8 cellular contexts compared by ENCODE assay signal in genomic region chr22:20456064-20456721, GRCh38. TPM values are rescaled to one million over a fixed set of nuclear protein-coding genes. Genes with fewer than 3 reads are reported as not detected.
DNase-seq lines count a peak whose midpoint lies in the region; ATAC-seq and TF ChIP-seq lines count a peak whose summit lies in the region.

No MANE protein-coding gene starts in this region.

- no peaks in the 10 kb centered on the region for H3K36me3 ChIP-seq in Caco-2 (ENCODE audit: control insufficient read depth, insufficient read depth, low read length)

- H3K4me3 Mint-ChIP-seq in Caco-2 (ENCODE audit: unreplicated experiment), result no peak overlapping the region
- H3K4me3 Mint-ChIP-seq in activated CD4-positive, alpha-beta memory T cell treated with anti-CD3 and anti-CD28 coated beads, Interleukin-2, amount 10 ng/mL, durations not matched to agents 7 days and 5 days, result no peak overlapping the region
- H3K4me3 Mint-ChIP-seq in effector memory CD8-positive, alpha-beta T cell, result no peak overlapping the region

- no peak overlapping the region for H3K4me3 ChIP-seq in Caco-2 (ENCODE audit: low read depth, low read length)

- peaks cover 8% of the 10 kb centered on the region for H3K4me1 Mint-ChIP-seq in Caco-2 (ENCODE audit: low read depth, unreplicated experiment)
- peaks cover 14% of the 10 kb centered on the region for H3K4me1 Mint-ChIP-seq in activated CD4-positive, alpha-beta memory T cell treated with anti-CD3 and anti-CD28 coated beads, Interleukin-2, amount 10 ng/mL, durations not matched to agents 7 days and 5 days
- H3K4me1 Mint-ChIP-seq in effector memory CD8-positive, alpha-beta T cell (ENCODE audit: low read depth in 2 of 2), result peaks cover 18 to 22% of the 10 kb centered on the region in 2 donors

- H3K27me3 ChIP-seq in Caco-2 (replicated peaks; ENCODE audit: control insufficient read depth, insufficient read depth, low read length), result no peaks in the 10 kb centered on the region

- H3K4me1 ChIP-seq in Caco-2, result no peaks in the 10 kb centered on the region

- BruUV-seq in Caco-2 (replicated peaks; lab: Mats Ljungman, UMichigan), result no TSS peak

- no peaks in the 10 kb centered on the region for H3K27me3 Mint-ChIP-seq in Caco-2 (ENCODE audit: insufficient read depth, unreplicated experiment)
- no peaks in the 10 kb centered on the region for H3K27me3 Mint-ChIP-seq in activated CD4-positive, alpha-beta memory T cell treated with anti-CD3 and anti-CD28 coated beads, Interleukin-2, amount 10 ng/mL, durations not matched to agents 7 days and 5 days
- H3K27me3 Mint-ChIP-seq in effector memory CD8-positive, alpha-beta T cell, result no peaks in the 10 kb centered on the region

- H3K27ac Mint-ChIP-seq in Caco-2 (ENCODE audit: unreplicated experiment), result no peak overlapping the region
- H3K27ac Mint-ChIP-seq in activated CD4-positive, alpha-beta memory T cell treated with anti-CD3 and anti-CD28 coated beads, Interleukin-2, amount 10 ng/mL, durations not matched to agents 7 days and 5 days, result no peak overlapping the region
- peak overlapping the region in 1 of 2 donors; percentile 47 for H3K27ac Mint-ChIP-seq in effector memory CD8-positive, alpha-beta T cell

- peak; percentile 87 to 91 for TF ChIP-seq CTCF in Caco-2 (IDR thresholded peaks at IDR 0.05; ENCODE audit: insufficient read depth in 1 of 2, low read depth in 1 of 2, low read length in 1 of 2, severe bottlenecking in 1 of 2, unreplicated experiment in 1 of 2)

- peaks cover 24% of the 10 kb centered on the region for H3K36me3 Mint-ChIP-seq in Caco-2 (ENCODE audit: insufficient read depth, unreplicated experiment)
- H3K36me3 Mint-ChIP-seq in activated CD4-positive, alpha-beta memory T cell treated with anti-CD3 and anti-CD28 coated beads, Interleukin-2, amount 10 ng/mL, durations not matched to agents 7 days and 5 days (ENCODE audit: low read depth), result peaks cover 40% of the 10 kb centered on the region
- H3K36me3 Mint-ChIP-seq in effector memory CD8-positive, alpha-beta T cell (ENCODE audit: insufficient read depth), result peaks cover 21% of the 10 kb centered on the region

- H3K9me3 ChIP-seq in Caco-2, result no peaks in the 10 kb centered on the region

- POLR2A ChIA-PET in Caco-2 (lab: Charles Lee), result no interaction called here
- POLR2A ChIA-PET in activated CD4-positive, alpha-beta memory T cell treated with anti-CD3 and anti-CD28 coated beads, Interleukin-2, amount 10 ng/mL, durations not matched to agents 7 days and 5 days (lab: Charles Lee), result interaction anchor here (0.7 to 2.3 kb wide), 3 partner anchors 7 to 52 kb away, joined by 3 to 9 read pairs (median 5); partner anchors contain the start of gene MED15

- intact Hi-C loops in Caco-2 (cut with micrococcal nuclease; ENCODE audit: unreplicated experiment), result loop anchor here (1.0 kb wide), 1 partner anchor 38 kb away; no protein-coding TSS in a partner anchor

- CTCF ChIA-PET in Caco-2 (lab: Charles Lee), result interaction anchor here (0.6 to 3.7 kb wide), 6 partner anchors 15 to 1273 kb away, joined by 4 to 94 read pairs (median 7); no protein-coding TSS in a partner anchor
- CTCF ChIA-PET in activated CD4-positive, alpha-beta memory T cell treated with anti-CD3 and anti-CD28 coated beads, Interleukin-2, amount 10 ng/mL, durations not matched to agents 7 days and 5 days (lab: Charles Lee), result interaction anchor here (0.8 to 5.0 kb wide), 14 partner anchors 8 to 285 kb away, joined by 3 to 93 read pairs (median 5); no protein-coding TSS in a partner anchor

- ATAC-seq in HG02623 (IDR thresholded peaks at IDR 0.05; ENCODE audit: unreplicated experiment) (peak; percentile 66), HG02642 (IDR thresholded peaks at IDR 0.05; ENCODE audit: poor library complexity, unreplicated experiment) (no peak)
- peak; percentile 99 for ATAC-seq in effector memory CD8-positive, alpha-beta T cell (replicated peaks)

- H3K9me3 Mint-ChIP-seq in Caco-2 (ENCODE audit: unreplicated experiment), result no peaks in the 10 kb centered on the region
- no peaks in the 10 kb centered on the region for H3K9me3 Mint-ChIP-seq in activated CD4-positive, alpha-beta memory T cell treated with anti-CD3 and anti-CD28 coated beads, Interleukin-2, amount 10 ng/mL, durations not matched to agents 7 days and 5 days
- no peaks in the 10 kb centered on the region for H3K9me3 Mint-ChIP-seq in effector memory CD8-positive, alpha-beta T cell

- DNase-seq in Caco-2 (peak; percentile 70 to 80), NCI-H748 (lab: John Stamatoyannopoulos, UW; ENCODE audit: unreplicated experiment) (peak; percentile 72), medulla oblongata (ENCODE audit: extremely low spot score) (peak; percentile 71)
- peak; percentile 75 for DNase-seq in activated CD4-positive, alpha-beta memory T cell treated with anti-CD3 and anti-CD28 coated beads, Interleukin-2, amount 10 ng/mL, durations not matched to agents 7 days and 5 days
- peak; percentile 64 to 71 (median 64) for DNase-seq in effector memory CD8-positive, alpha-beta T cell
- DNase-seq in stimulated activated CD8-positive, alpha-beta memory T cell treated with anti-CD3 and anti-CD28 coated beads, Interleukin-15, amount 100 ng/mL, for 1 hour (ENCODE audit: low read depth), result peak; percentile 45

RNA-seq across cellular contexts. Expression of gene SCARF2, which starts 18.6 kb away (rescaled TPM):
- 0.58 and 0.73 TPM in 2 replicates for total RNA-seq in Caco-2 (2022)
- total RNA-seq in activated CD4-positive, alpha-beta memory T cell treated with anti-CD3 and anti-CD28 coated beads, Interleukin-2, amount 10 ng/mL, durations not matched to agents 7 days and 5 days, result 1 to 10 TPM; 1.1 to 1.2 TPM

RNA-seq across cellular contexts. Expression of gene KLHL22, which starts 39.4 kb away (rescaled TPM):
- 20.9 and 24.4 TPM in 2 replicates for total RNA-seq in Caco-2 (2022)
- 10 to 100 TPM; 31.1 to 32.8 TPM for total RNA-seq in activated CD4-positive, alpha-beta memory T cell treated with anti-CD3 and anti-CD28 coated beads, Interleukin-2, amount 10 ng/mL, durations not matched to agents 7 days and 5 days

RNA-seq across cellular contexts. Expression of gene MED15, which starts 51.2 kb away (rescaled TPM):
- total RNA-seq in Caco-2 (2022), result 94.7 and 104 TPM in 2 replicates
- total RNA-seq in activated CD4-positive, alpha-beta memory T cell treated with anti-CD3 and anti-CD28 coated beads, Interleukin-2, amount 10 ng/mL, durations not matched to agents 7 days and 5 days, result 100 to 1,000 TPM; 168 TPM
